In the genomic region with DNA sequence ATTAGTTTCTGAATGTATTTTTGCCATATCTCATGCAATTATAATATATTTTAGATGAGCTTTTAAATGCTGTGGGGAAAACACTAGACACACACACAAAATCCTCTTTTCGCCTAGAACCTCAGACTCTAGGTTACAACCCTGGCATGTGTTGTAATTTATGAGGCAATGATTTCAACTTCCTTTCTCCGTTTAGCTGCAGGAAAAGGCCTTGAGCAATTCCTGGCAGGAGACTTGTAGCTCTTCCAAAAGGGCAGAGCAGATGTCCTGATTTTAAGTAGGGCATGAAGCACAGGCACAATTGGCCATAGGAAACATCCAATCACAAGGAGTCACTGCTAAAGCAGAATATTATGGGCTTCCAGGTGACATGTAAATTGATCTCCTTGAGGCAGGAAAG, we compare ENCODE assay signal across 9 cellular contexts.
DNase-seq lines count a peak whose midpoint lies in the region; ATAC-seq and TF ChIP-seq lines count a peak whose summit lies in the region.
"Had no signal": no experiment of that assay in that cellular context is flagged by ENCODE, and none has a peak within 500 bp of the region (broad histone marks: within the 10 kb centered on the region; RNA-seq: fewer than 3 reads in every experiment).

No MANE protein-coding gene starts in this region.

- H3K4me3 Mint-ChIP-seq in activated naive CD8-positive, alpha-beta T cell treated with anti-CD3 and anti-CD28 coated beads, Interleukin-2, amount 50 U/mL, for 24 hours, result no peak overlapping the region
- H3K4me3 Mint-ChIP-seq in T-helper 17 cell, result no peak overlapping the region

- peak overlapping the region; percentile 19 for H3K27ac ChIP-seq in lower lobe of right lung

- no peaks in the 10 kb centered on the region for H3K36me3 Mint-ChIP-seq in activated naive CD8-positive, alpha-beta T cell treated with anti-CD3 and anti-CD28 coated beads, Interleukin-2, amount 50 U/mL, for 24 hours (ENCODE audit: low read depth)
- no peaks in the 10 kb centered on the region for H3K36me3 Mint-ChIP-seq in T-helper 17 cell (ENCODE audit: low read depth)

- H3K27me3 Mint-ChIP-seq in activated naive CD8-positive, alpha-beta T cell treated with anti-CD3 and anti-CD28 coated beads, Interleukin-2, amount 50 U/mL, for 24 hours, result peaks cover 1% of the 10 kb centered on the region
- no peaks in the 10 kb centered on the region for H3K27me3 Mint-ChIP-seq in T-helper 17 cell

- H3K9me3 ChIP-seq in lower lobe of right lung (no peaks in the 10 kb centered on the region), T-helper 17 cell (ENCODE audit: control insufficient read depth, low read length, poor library complexity, severe bottlenecking) (no peaks in the 10 kb centered on the region)

- no peak overlapping the region for H3K27ac Mint-ChIP-seq in activated naive CD8-positive, alpha-beta T cell treated with anti-CD3 and anti-CD28 coated beads, Interleukin-2, amount 50 U/mL, for 24 hours
- no peak overlapping the region for H3K27ac Mint-ChIP-seq in T-helper 17 cell

- no peaks in the 10 kb centered on the region for H3K9me3 Mint-ChIP-seq in activated naive CD8-positive, alpha-beta T cell treated with anti-CD3 and anti-CD28 coated beads, Interleukin-2, amount 50 U/mL, for 24 hours

- intact Hi-C loops in lower lobe of right lung (cut with DNase I), result no loop called here

- peaks cover 23% of the 10 kb centered on the region for H3K4me1 ChIP-seq in lower lobe of right lung

- TF ChIP-seq CTCF in LNCaP clone FGC (IDR thresholded peaks at IDR 0.05; ENCODE audit: control insufficient read depth, extremely low read depth, insufficient read depth), result no peak
- TF ChIP-seq CTCF in lower lobe of right lung (IDR thresholded peaks at IDR 0.05), result no peak

- DNase-seq in AG08396 (ENCODE audit: low spot score), result peak; percentile 48
- peak; percentile 79 for DNase-seq in LNCaP clone FGC (ENCODE audit: low read depth)
- DNase-seq in cerebellar cortex (ENCODE audit: low spot score), result peak; percentile 97
- no peak for DNase-seq in lower lobe of right lung
- DNase-seq in activated naive CD8-positive, alpha-beta T cell treated with anti-CD3 and anti-CD28 coated beads, Interleukin-2, amount 50 U/mL, for 24 hours, result no peak
- DNase-seq in DMS114 treated with DMSO at 0.1 percent for 48 hours (lab: John Stamatoyannopoulos, UW; ENCODE audit: unreplicated experiment), result no peak
- no peak for DNase-seq in T-helper 17 cell
- DNase-seq: DND-41 had no signal

- ATAC-seq in lower lobe of right lung, result peak; percentile 83 to 85
- ATAC-seq in GM19397 (IDR thresholded peaks at IDR 0.05; ENCODE audit: unreplicated experiment), result no peak
- ATAC-seq in activated naive CD8-positive, alpha-beta T cell treated with anti-CD3 and anti-CD28 coated beads, Interleukin-2, amount 50 U/mL, for 24 hours, result no peak
- ATAC-seq in T-helper 17 cell, result no peak

- H3K27me3 ChIP-seq in lower lobe of right lung (ENCODE audit: low read depth), result no peaks in the 10 kb centered on the region

- no peak overlapping the region for H3K4me3 ChIP-seq in LNCaP clone FGC (ENCODE audit: low read depth, low read length)
- H3K4me3 ChIP-seq in lower lobe of right lung, result peak overlapping the region; percentile 13

- no peaks in the 10 kb centered on the region for H3K36me3 ChIP-seq in lower lobe of right lung

- H3K4me1 Mint-ChIP-seq in activated naive CD8-positive, alpha-beta T cell treated with anti-CD3 and anti-CD28 coated beads, Interleukin-2, amount 50 U/mL, for 24 hours, result no peaks in the 10 kb centered on the region
- H3K4me1 Mint-ChIP-seq in T-helper 17 cell, result no peaks in the 10 kb centered on the region

Comparison
In these comparisons a context has a peak if more than half of its experiments do, and no peak if none do; other contexts are left out.
1. DNase-seq: peak in AG08396 (single experiment), LNCaP clone FGC (single experiment) and cerebellar cortex (single experiment); none in lower lobe of right lung (single experiment), activated naive CD8-positive, alpha-beta T cell treated with anti-CD3 and anti-CD28 coated beads, Interleukin-2, amount 50 U/mL, for 24 hours (single experiment), DMS114 treated with DMSO at 0.1 percent for 48 hours (single experiment) and T-helper 17 cell (0 of 3).
2. ATAC-seq: peak in lower lobe of right lung (2 of 2); none in GM19397 (single experiment), activated naive CD8-positive, alpha-beta T cell treated with anti-CD3 and anti-CD28 coated beads, Interleukin-2, amount 50 U/mL, for 24 hours (single experiment) and T-helper 17 cell (single experiment).